ENCODE assay signal across 8 cellular contexts in genomic region chr22:23180893-23181762, GRCh38. TPM values are rescaled to one million over a fixed set of nuclear protein-coding genes. Genes with fewer than 3 reads are reported as not detected.
DNase-seq lines count a peak whose midpoint lies in the region; ATAC-seq and TF ChIP-seq lines count a peak whose summit lies in the region.

No MANE protein-coding gene starts in this region.

- peak overlapping the region; percentile 76 for H3K27ac Mint-ChIP-seq in activated CD8-positive, alpha-beta T cell treated with anti-CD3 and anti-CD28 coated beads for 36 hours

- peak overlapping the region; percentile 87 for H3K4me3 Mint-ChIP-seq in activated CD8-positive, alpha-beta T cell treated with anti-CD3 and anti-CD28 coated beads for 36 hours

- CTCF ChIA-PET in activated CD8-positive, alpha-beta T cell treated with anti-CD3 and anti-CD28 coated beads for 36 hours (lab: Charles Lee) = interaction anchor here (1.0 to 15.8 kb wide), 3 partner anchors 62 to 109 kb away, joined by 4 to 237 read pairs (median 64); no protein-coding TSS in a partner anchor

- DNase-seq in Right ventricle myocardium superior (peak; percentile 55), Right ventricle myocardium inferior (ENCODE audit: missing footprints) (no peak), foreskin fibroblast (no peak), retina (peak; percentile 62), NK-92 (lab: John Stamatoyannopoulos, UW; ENCODE audit: unreplicated experiment) (no peak), NCI-H510A treated with DMSO at 0.1 percent for 48 hours (lab: John Stamatoyannopoulos, UW) (no peak)
- peak; percentile 36 for DNase-seq in activated CD8-positive, alpha-beta T cell treated with anti-CD3 and anti-CD28 coated beads for 36 hours

- peaks cover 16% of the 10 kb centered on the region for H3K36me3 Mint-ChIP-seq in activated CD8-positive, alpha-beta T cell treated with anti-CD3 and anti-CD28 coated beads for 36 hours (ENCODE audit: low read depth)

- H3K9me3 Mint-ChIP-seq in activated CD8-positive, alpha-beta T cell treated with anti-CD3 and anti-CD28 coated beads for 36 hours = peaks cover 10% of the 10 kb centered on the region

- ATAC-seq in Right ventricle myocardium superior (ENCODE audit: poor library complexity) (no peak), Right ventricle myocardium inferior (no peak), HG03378 (IDR thresholded peaks at IDR 0.05; ENCODE audit: unreplicated experiment) (no peak)
- ATAC-seq in activated CD8-positive, alpha-beta T cell treated with anti-CD3 and anti-CD28 coated beads for 36 hours = peak; percentile 4

- peak overlapping the region; percentile 62 to 76 for H3K4me3 ChIP-seq in foreskin fibroblast (ENCODE audit: low read depth in 1 of 2, low read length in 2 of 2)

- intact Hi-C loops in Right ventricle myocardium superior (cut with DNase I) = loop anchor here (5.0 kb wide), 1 partner anchor 41 kb away; no protein-coding TSS in a partner anchor
- intact Hi-C loops in Right ventricle myocardium inferior (cut with DNase I) = loop anchor here (5.0 kb wide), 1 partner anchor 46 kb away; no protein-coding TSS in a partner anchor
- intact Hi-C loops in activated CD8-positive, alpha-beta T cell treated with anti-CD3 and anti-CD28 coated beads for 36 hours (cut with micrococcal nuclease) = loop anchor here (5.0 kb wide), 1 partner anchor 56 kb away; no protein-coding TSS in a partner anchor

- TF ChIP-seq CTCF in activated CD8-positive, alpha-beta T cell treated with anti-CD3 and anti-CD28 coated beads for 36 hours (IDR thresholded peaks at IDR 0.05) = no peak
- no peak for TF ChIP-seq CTCF in foreskin fibroblast (IDR thresholded peaks at IDR 0.05; ENCODE audit: low read depth, low read length)

- POLR2A ChIA-PET in activated CD8-positive, alpha-beta T cell treated with anti-CD3 and anti-CD28 coated beads for 36 hours (lab: Charles Lee) = interaction anchor here (1.1 to 2.6 kb wide), 5 partner anchors 32 to 93 kb away, joined by 3 to 10 read pairs (median 4); no protein-coding TSS in a partner anchor

- no peaks in the 10 kb centered on the region for H3K27me3 Mint-ChIP-seq in activated CD8-positive, alpha-beta T cell treated with anti-CD3 and anti-CD28 coated beads for 36 hours

- H3K4me1 Mint-ChIP-seq in activated CD8-positive, alpha-beta T cell treated with anti-CD3 and anti-CD28 coated beads for 36 hours (ENCODE audit: low read depth) = peaks cover 53% of the 10 kb centered on the region

RNA-seq across cellular contexts. Expression of gene BCR, which starts 0.8 kb away (rescaled TPM):
- 28.2 TPM for total RNA-seq in Right ventricle myocardium superior
- 29.0 TPM for total RNA-seq in Right ventricle myocardium inferior
- 10 to 100 TPM; 30.4 to 32.0 TPM for total RNA-seq in activated CD8-positive, alpha-beta T cell treated with anti-CD3 and anti-CD28 coated beads for 36 hours

RNA-seq across cellular contexts. Expression of gene RAB36, which starts 35.9 kb away (rescaled TPM):
- total RNA-seq in Right ventricle myocardium superior (0.35 TPM), Right ventricle myocardium inferior (0.54 TPM)
- total RNA-seq in activated CD8-positive, alpha-beta T cell treated with anti-CD3 and anti-CD28 coated beads for 36 hours = under 1 TPM; 0.20 to 0.22 TPM

RNA-seq across cellular contexts. Expression of gene RSPH14, which starts 39.3 kb away (rescaled TPM):
- total RNA-seq in Right ventricle myocardium superior (not detected), Right ventricle myocardium inferior (not detected)
- not detected for total RNA-seq in activated CD8-positive, alpha-beta T cell treated with anti-CD3 and anti-CD28 coated beads for 36 hours

Comparison
In these comparisons a context has a peak if more than half of its experiments do, and no peak if none do; other contexts are left out.
1. DNase-seq: peak in Right ventricle myocardium superior (single experiment), activated CD8-positive, alpha-beta T cell treated with anti-CD3 and anti-CD28 coated beads for 36 hours (single experiment) and retina (single experiment); none in Right ventricle myocardium inferior (single experiment), foreskin fibroblast (0 of 2), NK-92 (single experiment) and NCI-H510A treated with DMSO at 0.1 percent for 48 hours (single experiment).